ENCODE assay signal across 8 cellular contexts in the genomic region with DNA sequence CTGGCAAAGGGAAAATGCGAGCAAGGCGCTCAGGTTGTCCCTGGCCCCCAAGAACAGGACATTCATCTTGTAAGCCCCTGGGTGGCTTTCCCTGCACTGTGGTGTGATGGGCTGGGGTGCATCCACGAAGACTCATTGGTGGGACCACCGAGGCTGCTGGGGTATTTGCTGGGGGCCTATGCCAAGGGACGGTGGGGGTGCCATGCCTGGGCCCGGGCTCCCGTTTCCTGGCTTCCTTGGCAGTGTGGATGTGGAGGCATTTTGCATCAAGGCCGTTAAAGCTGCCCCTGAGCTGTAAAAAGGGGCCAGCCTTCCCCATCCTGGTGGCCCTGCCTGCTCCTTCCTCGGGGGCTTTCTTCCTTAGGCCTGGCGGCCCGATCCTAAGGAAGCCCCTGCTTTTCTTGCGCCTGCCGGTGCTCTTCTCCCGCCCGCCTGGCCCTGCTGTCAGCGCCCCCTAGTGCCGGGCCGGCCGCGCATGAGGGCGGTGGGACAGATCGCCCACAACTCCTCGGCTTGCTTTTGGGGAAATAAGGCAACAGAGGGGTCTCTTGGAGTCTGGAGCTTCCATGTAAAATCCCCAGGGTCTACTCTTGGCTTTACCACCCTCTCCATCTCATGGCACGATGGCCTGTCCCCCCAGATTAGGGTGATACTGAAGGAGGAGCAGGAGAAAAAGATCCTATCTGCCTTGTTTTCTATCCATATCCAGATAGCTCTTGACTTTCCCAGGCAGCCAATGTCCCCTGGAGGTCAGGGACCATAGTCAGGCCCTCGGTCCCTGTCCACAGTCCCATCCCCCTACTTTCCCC. TPM values are rescaled to one million over a fixed set of nuclear protein-coding genes. Genes with fewer than 3 reads are reported as not detected.
DNase-seq lines count a peak whose midpoint lies in the region; ATAC-seq and TF ChIP-seq lines count a peak whose summit lies in the region.

No MANE protein-coding gene starts in this region.

- no peaks in the 10 kb centered on the region for H3K36me3 ChIP-seq in WERI-Rb-1

- H3K4me1 Mint-ChIP-seq in HFFc6 (ENCODE audit: low read depth) (peaks cover 14% of the 10 kb centered on the region), nephron progenitor cell (peaks cover 56% of the 10 kb centered on the region)

- H3K36me3 Mint-ChIP-seq in HFFc6 (ENCODE audit: low read depth) (no peaks in the 10 kb centered on the region), nephron progenitor cell (ENCODE audit: low read depth) (no peaks in the 10 kb centered on the region)

- no peak for ATAC-seq in GM18511 (IDR thresholded peaks at IDR 0.05; ENCODE audit: unreplicated experiment)

- H3K27ac ChIP-seq in WERI-Rb-1: peak overlapping the region; percentile 41

- TF ChIP-seq CTCF in AG10803 (conservative IDR thresholded peaks at IDR 0.05; ENCODE audit: low read length): peak; percentile 74
- peak; percentile 90 for TF ChIP-seq CTCF in HFFc6 (IDR thresholded peaks at IDR 0.05)
- TF ChIP-seq CTCF in WERI-Rb-1 (IDR thresholded peaks at IDR 0.05; ENCODE audit: low read depth, low read length): peak; percentile 92
- peak; percentile 92 for TF ChIP-seq CTCF in epithelial cell of proximal tubule (conservative IDR thresholded peaks at IDR 0.05; ENCODE audit: low read depth, low read length)
- peak; percentile 88 for TF ChIP-seq CTCF in nephron progenitor cell (IDR thresholded peaks at IDR 0.05)

- H3K27me3 Mint-ChIP-seq in HFFc6 (ENCODE audit: insufficient read depth) (0 out of 2 replicates have a peak, but pooled peaks cover 1% of the 10 kb centered on the region), nephron progenitor cell (ENCODE audit: low read depth, poor library complexity) (peaks cover 51% of the 10 kb centered on the region)

- H3K4me3 ChIP-seq in AG10803 (ENCODE audit: low read length) (no peak overlapping the region; the same call in 1 of the 2 replicates), WERI-Rb-1 (ENCODE audit: low read depth, low read length) (no peak overlapping the region), epithelial cell of proximal tubule (ENCODE audit: low read depth, low read length) (peak overlapping the region; percentile 18)

- H3K27ac Mint-ChIP-seq in HFFc6 (no peak overlapping the region), nephron progenitor cell (no peak overlapping the region)

- H3K9me3 Mint-ChIP-seq in HFFc6 (no peaks in the 10 kb centered on the region), nephron progenitor cell (no peaks in the 10 kb centered on the region)

- no peaks in the 10 kb centered on the region for H3K27me3 ChIP-seq in WERI-Rb-1 (ENCODE audit: insufficient read depth, low read depth, severe bottlenecking)

- no peaks in the 10 kb centered on the region for H3K9me3 ChIP-seq in WERI-Rb-1 (ENCODE audit: severe bottlenecking)

- peak; percentile 24 for DNase-seq in AG10803 (ENCODE audit: low read depth)
- DNase-seq in HFFc6: no peak
- peak; percentile 72 for DNase-seq in WERI-Rb-1
- DNase-seq in epithelial cell of proximal tubule (ENCODE audit: low read depth): no peak
- peak; percentile 83 for DNase-seq in nephron progenitor cell
- no peak for DNase-seq in NCI-H1417 treated with DMSO at 0.1 percent for 48 hours (lab: John Stamatoyannopoulos, UW)
- no peak for DNase-seq in epidermal melanocyte (ENCODE audit: insufficient read length, low spot score)

- H3K4me3 Mint-ChIP-seq in HFFc6: no peak overlapping the region
- H3K4me3 Mint-ChIP-seq in nephron progenitor cell: no peak overlapping the region

RNA-seq across cellular contexts. Expression of gene TBX2, which starts 9.8 kb away (rescaled TPM):
- total RNA-seq in HFFc6 (2021; fragmentation: NEBNext Ultra II Directional; extraction: Animal tissue kit (Norgen Biotek cat#: 25700)): 10 to 100 TPM; 42.3 to 71.4 (median 67.3) TPM
- 1.7 and 2.2 TPM in 2 replicates for total RNA-seq in epithelial cell of proximal tubule

Comparison
In these comparisons a context has a peak if more than half of its experiments do, and no peak if none do; other contexts are left out.
1. DNase-seq: peak in AG10803 (single experiment), WERI-Rb-1 (single experiment) and nephron progenitor cell (single experiment); none in HFFc6 (single experiment), epithelial cell of proximal tubule (single experiment), NCI-H1417 treated with DMSO at 0.1 percent for 48 hours (single experiment) and epidermal melanocyte (single experiment).
2. RNA of gene TBX2, which starts 9.8 kb away (total RNA-seq): 42.3 to 71.4 TPM in HFFc6; 1.7 to 2.2 TPM in epithelial cell of proximal tubule; every median in the first group is over 10 times any median in the second.
3. Peak in every context shown above with its lines, with median percentiles within 50 percentile points of each other: CTCF ChIP-seq.